In genomic region chr12:65728913-65729793, GRCh38 we compare ENCODE assay signal across 9 cellular contexts.
A peak's percentile ranks its signal among the peaks of the same experiment; 100 is the strongest.
DNase-seq lines count a peak whose midpoint lies in the region; ATAC-seq, FAIRE-seq and TF ChIP-seq lines count a peak whose summit lies in the region.
"Had no signal": no experiment of that assay in that cellular context is flagged by ENCODE, and none has a peak within 500 bp of the region (broad histone marks: within the 10 kb centered on the region; RNA-seq: fewer than 3 reads in every experiment).

No MANE protein-coding gene starts in this region.

- peak overlapping the region; percentile 91 for H3K4me2 ChIP-seq in HCT116 (ENCODE audit: low read length)
- peak overlapping the region; percentile 73 for H3K4me2 ChIP-seq in HepG2 (ENCODE audit: low read depth, low read length)

- TF ChIP-seq EP300 in HepG2 (IDR thresholded peaks at IDR 0.05; ENCODE audit: low read depth in 2 of 2, low read length in 2 of 2) = no peak
- no peak for TF ChIP-seq EP300 in HepG2 (CRISPR knock-in tag; IDR thresholded peaks at IDR 0.05; ENCODE audit: borderline replicate concordance)

- no peak for FAIRE-seq in HepG2 (lab: Jason Lieb, UNC)
- FAIRE-seq in HTR-8/SVneo (lab: Jason Lieb, UNC) = no peak

- WGBS in HepG2 (ENCODE audit: low lambda C conversion rate) = 6% methylated on average over 27 of the region's 64 CpGs

- CTCF ChIA-PET in HCT116 (lab: Charles Lee) (no interaction called here), HepG2 (lab: Yijun Ruan, JAX; ENCODE audit: low intra/inter-chr PET ratio, low total read pairs) (no interaction called here)

- H3K36me3 ChIP-seq in ACC112 (ENCODE audit: insufficient read depth, low read length) (no peaks in the 10 kb centered on the region), HCT116 (ENCODE audit: control insufficient read depth in 1 of 2, insufficient read depth in 2 of 2, low read length in 2 of 2) (no peaks in the 10 kb centered on the region), HepG2 (replicated peaks in 1 of 2; ENCODE audit: control insufficient read depth in 1 of 2, insufficient read depth in 2 of 2, low read length in 2 of 2) (no peaks in the 10 kb centered on the region)
- H3K36me3 ChIP-seq: Peyer's patch had no signal

- TF ChIP-seq RAD21 in HCT116 (IDR thresholded peaks at IDR 0.05; ENCODE audit: low read depth) (no peak), HepG2 (CRISPR knock-in tag; IDR thresholded peaks at IDR 0.05) (no peak)

- H3K27me3 ChIP-seq in ACC112 (ENCODE audit: insufficient read depth, low read length) = peaks cover 7% of the 10 kb centered on the region; the same call in 1 of the 2 replicates
- H3K27me3 ChIP-seq in HCT116 (ENCODE audit: insufficient read depth, low read length) = no peaks in the 10 kb centered on the region
- peaks cover 3 to 49% of the 10 kb centered on the region in 2 experiments; a peak in 3 of 5 replicates for H3K27me3 ChIP-seq in HepG2 (ENCODE audit: control insufficient read depth in 1 of 2, insufficient read depth in 2 of 2, low read length in 2 of 2)

- H4K20me1 ChIP-seq in HCT116 (ENCODE audit: insufficient read depth) (no peaks in the 10 kb centered on the region), HepG2 (ENCODE audit: insufficient read depth, low read length) (no peaks in the 10 kb centered on the region)

- H3K9me3 ChIP-seq in HCT116 (ENCODE audit: control insufficient read depth in 1 of 2, insufficient read depth in 1 of 2, low read depth in 1 of 2, low read length in 2 of 2) = peaks cover 0 to 6% of the 10 kb centered on the region in 2 experiments; a peak in 1 of 4 replicates
- no peaks in the 10 kb centered on the region for H3K9me3 ChIP-seq in HepG2 (ENCODE audit: low read length)
- H3K9me3 ChIP-seq: Peyer's patch had no signal

- H3K4me1 ChIP-seq in ACC112 (ENCODE audit: control insufficient read depth, insufficient read depth, low read length, unreplicated experiment) (peaks cover 14% of the 10 kb centered on the region), HCT116 (ENCODE audit: control insufficient read depth in 1 of 2, insufficient read depth in 2 of 2, low read length in 2 of 2) (peaks cover 46 to 62% of the 10 kb centered on the region in 2 experiments), HepG2 (ENCODE audit: insufficient read depth, low read length) (peaks cover 7% of the 10 kb centered on the region; the same call in 1 of the 2 replicates)

- BruUV-seq in HCT116 (replicated peaks; lab: Mats Ljungman, UMichigan) (no TSS peak), HepG2 (replicated peaks; lab: Mats Ljungman, UMichigan) (no TSS peak)

- POLR2A ChIA-PET in HCT116 (lab: Charles Lee) = interaction anchor here (0.9 to 2.1 kb wide), 13 partner anchors 9 to 429 kb away, joined by 3 to 7 read pairs (median 4); no protein-coding TSS in a partner anchor
- POLR2A ChIA-PET in HepG2 (lab: Yijun Ruan, JAX) = no interaction called here

- peak overlapping the region; percentile 86 for H3K9ac ChIP-seq in HCT116 (ENCODE audit: low read length)
- no peak overlapping the region for H3K9ac ChIP-seq in HepG2 (ENCODE audit: insufficient read depth, low read depth, low read length)

- intact Hi-C loops in HCT116 (cut with micrococcal nuclease) = loop anchor here (2.0 to 5.0 kb wide), 4 partner anchors 94 to 416 kb away; no protein-coding TSS in a partner anchor
- intact Hi-C loops in HepG2 (cut with micrococcal nuclease; ENCODE audit: unreplicated experiment) = no loop called here

- H3K79me2 ChIP-seq in ACC112 (ENCODE audit: control insufficient read depth, insufficient read depth, low read length, unreplicated experiment) (no peaks in the 10 kb centered on the region), HCT116 (ENCODE audit: insufficient read depth, low read length) (peaks cover 22% of the 10 kb centered on the region), HepG2 (ENCODE audit: insufficient read depth, low read length) (no peaks in the 10 kb centered on the region)

- H3K27ac ChIP-seq in ACC112 (ENCODE audit: low read depth, low read length) (no peak overlapping the region), HCT116 (ENCODE audit: low read depth, low read length) (peak overlapping the region; percentile 98), HepG2 (ENCODE audit: extremely low read length, insufficient read depth, low read length) (no peak overlapping the region)
- H3K27ac ChIP-seq: Peyer's patch had no signal

- DNase-seq in HCT116 (ENCODE audit: low read depth, low spot score) = peak; percentile 59
- peak; percentile 16 to 22 for DNase-seq in cardiac fibroblast (ENCODE audit: low read depth in 2 of 2)
- DNase-seq in HepG2 (ENCODE audit: low spot score) = no peak
- DNase-seq in HTR-8/SVneo (ENCODE audit: insufficient read length, low spot score) = no peak

- H2AFZ ChIP-seq in ACC112 (ENCODE audit: low read length, unreplicated experiment) (peak overlapping the region; percentile 78), HCT116 (ENCODE audit: low read depth, low read length, poor library complexity, severe bottlenecking) (no peak overlapping the region), HepG2 (ENCODE audit: low read length) (no peak overlapping the region)

- H3K9me2 ChIP-seq in HCT116 (ENCODE audit: insufficient read depth) = no peaks in the 10 kb centered on the region

- no peak for TF ChIP-seq CTCF in HCT116 (IDR thresholded peaks at IDR 0.05 in 2 of 3, conservative IDR thresholded peaks at IDR 0.05 in 1 of 3; ENCODE audit: borderline replicate concordance in 1 of 3, insufficient read depth in 1 of 3, low read depth in 2 of 3, low read length in 2 of 3)
- TF ChIP-seq CTCF in cardiac fibroblast (IDR thresholded peaks at IDR 0.05; ENCODE audit: low read depth, low read length) = no peak
- no peak for TF ChIP-seq CTCF in HepG2 (CRISPR knock-in tag; IDR thresholded peaks at IDR 0.05)

- ATAC-seq in HCT116 = peak; percentile 71
- peak; percentile 88 for ATAC-seq in HepG2
- ATAC-seq in GM21381 (IDR thresholded peaks at IDR 0.05; ENCODE audit: unreplicated experiment) = no peak
- no peak for ATAC-seq in GM18868 (IDR thresholded peaks at IDR 0.05; ENCODE audit: unreplicated experiment)
- ATAC-seq in GM21447 (IDR thresholded peaks at IDR 0.05; ENCODE audit: unreplicated experiment) = no peak

- in situ Hi-C loops in HepG2 (cut with HindIII; ENCODE audit: extremely low pct_ligation_motif_present, low pct_unique_long_range_greater_than_20kb) = no loop called here

- RAD21 ChIA-PET in HCT116 (lab: Charles Lee; ENCODE audit: low non-redundant PET in 1 of 2, low total read pairs in 2 of 2, uncharacterized antibody in 2 of 2, unreplicated experiment in 2 of 2) = no interaction called here

- TF ChIP-seq POLR2A in HCT116 (IDR thresholded peaks at IDR 0.05; ENCODE audit: borderline replicate concordance, extremely low read depth, insufficient read depth, insufficient read length) (no peak), HepG2 (IDR thresholded peaks at IDR 0.05; ENCODE audit: insufficient read depth in 1 of 2, low read depth in 2 of 2, low read length in 2 of 2) (no peak)

- peak overlapping the region; percentile 73 for H3K4me3 ChIP-seq in ACC112 (ENCODE audit: low read depth, low read length)
- peak overlapping the region; percentile 57 to 69 for H3K4me3 ChIP-seq in HCT116 (replicated peaks in 1 of 2; ENCODE audit: low read depth in 1 of 2, low read length in 2 of 2)
- peak overlapping the region; percentile 51 to 62 for H3K4me3 ChIP-seq in cardiac fibroblast (replicated peaks in 1 of 2; ENCODE audit: low read depth in 2 of 2, low read length in 2 of 2)
- H3K4me3 ChIP-seq in HepG2 (replicated peaks in 1 of 3; ENCODE audit: insufficient read depth in 1 of 3, low read depth in 2 of 3, low read length in 3 of 3) = peak overlapping the region; percentile 26 to 61 (median 43); a peak in 5 of 6 replicates

TF ChIP-seq in HCT116, 20 proteins besides CTCF, POLR2A, EP300 and RAD21:
- TF ChIP-seq SIN3A (IDR thresholded peaks at IDR 0.05; ENCODE audit: low read depth) (0 out of 2 replicates have a peak, but pooled peaks have one; percentile 62), ZFX (IDR thresholded peaks at IDR 0.05) (no peak; the same call in 1 of the 2 replicates), YY1 (IDR thresholded peaks at IDR 0.05; ENCODE audit: extremely low read depth, insufficient replicate concordance, low read depth, low read length) (peak; percentile 6), CBX3 (IDR thresholded peaks at IDR 0.05; ENCODE audit: low read depth) (peak; percentile 63), EGR1 (IDR thresholded peaks at IDR 0.05; ENCODE audit: low read depth) (0 out of 2 replicates have a peak, but pooled peaks have one; percentile 17), TCF7L2 (IDR thresholded peaks at IDR 0.05; ENCODE audit: borderline replicate concordance, extremely low read depth, insufficient read depth, insufficient read length) (no peak), JUND (IDR thresholded peaks at IDR 0.05) (peak; percentile 41; the same call in 1 of the 2 replicates), POLR2AphosphoS5 (IDR thresholded peaks at IDR 0.05; ENCODE audit: low read depth, low read length) (peak; percentile 81)
- TF ChIP-seq, protein P1, sequence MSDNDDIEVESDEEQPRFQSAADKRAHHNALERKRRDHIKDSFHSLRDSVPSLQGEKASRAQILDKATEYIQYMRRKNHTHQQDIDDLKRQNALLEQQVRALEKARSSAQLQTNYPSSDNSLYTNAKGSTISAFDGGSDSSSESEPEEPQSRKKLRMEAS (IDR thresholded peaks at IDR 0.05) = peak; percentile 68; the same call in 1 of the 2 replicates

TF ChIP-seq in HepG2, 621 proteins besides CTCF, POLR2A, EP300 and RAD21 (continues in another document):
- TF ChIP-seq NAIF1 (CRISPR knock-in tag; IDR thresholded peaks at IDR 0.05; ENCODE audit: borderline replicate concordance) (no peak), AGO2 (optimal IDR thresholded peaks at IDR 0.05; ENCODE audit: low read depth, low read length) (no peak), ZNF251 (CRISPR knock-in tag; IDR thresholded peaks at IDR 0.05) (no peak), ZFP41 (CRISPR knock-in tag; IDR thresholded peaks at IDR 0.05; ENCODE audit: borderline replicate concordance) (no peak)

Comparison
In these comparisons a context has a peak if more than half of its experiments do, and no peak if none do; other contexts are left out.
1. ATAC-seq: peak in HCT116 (single experiment) and HepG2 (single experiment); none in GM21381 (single experiment), GM18868 (single experiment) and GM21447 (single experiment).
2. DNase-seq: peak in HCT116 (single experiment) and cardiac fibroblast (2 of 2); none in HepG2 (single experiment) and HTR-8/SVneo (single experiment).
3. Peak in every context shown above with its lines, with median percentiles within 50 percentile points of each other: H3K4me3 ChIP-seq.